Comparison of ENCODE assay signal across 8 cellular contexts in genomic region chr3:58434170-58434507, GRCh38. TPM values are rescaled to one million over a fixed set of nuclear protein-coding genes. Genes with fewer than 3 reads are reported as not detected.
DNase-seq lines count a peak whose midpoint lies in the region; ATAC-seq and TF ChIP-seq lines count a peak whose summit lies in the region.

No MANE protein-coding gene starts in this region.

- H3K27me3 ChIP-seq in esophagus (ENCODE audit: control insufficient read depth in 1 of 2, insufficient read depth in 2 of 2, low read length in 2 of 2) (no peaks in the 10 kb centered on the region), prostate gland (replicated peaks; ENCODE audit: insufficient read depth) (no peaks in the 10 kb centered on the region)

- intact Hi-C loops in prostate gland (cut with DNase I), result loop anchor here (10.0 kb wide), 1 partner anchor 191 kb away; no protein-coding TSS in a partner anchor

- 60 to 66% methylated on average over 3 of the region's 3 CpGs for WGBS in esophagus, 2 donors
- WGBS in prostate gland, result 62% methylated on average over 3 of the region's 3 CpGs

- TF ChIP-seq CTCF in RWPE1 (conservative IDR thresholded peaks at IDR 0.05; ENCODE audit: low read depth) (no peak), prostate gland (IDR thresholded peaks at IDR 0.05) (no peak)

- DNase-seq in RWPE1 (ENCODE audit: low spot score), result no peak
- no peak for DNase-seq in prostate gland (ENCODE audit: low spot score)

- peak overlapping the region; percentile 47 for H3K9ac ChIP-seq in ES-I3 (ENCODE audit: low read depth, low read length)

- H3K27ac ChIP-seq in RWPE1 (peak overlapping the region; percentile 82), esophagus (ENCODE audit: low read depth in 2 of 2, low read length in 1 of 2) (peak overlapping the region; percentile 93 to 96), prostate gland (peak overlapping the region; percentile 88 to 93)

- CTCF ChIA-PET in RWPE1 (lab: Yijun Ruan, JAX), result no interaction called here

- H3K36me3 ChIP-seq in ES-I3 (ENCODE audit: insufficient read depth, low read length) (peaks cover 25% of the 10 kb centered on the region), esophagus (ENCODE audit: control insufficient read depth in 2 of 2, insufficient read depth in 2 of 2, low read length in 1 of 2) (peaks cover 8 to 9% of the 10 kb centered on the region in 2 donors), prostate gland (peaks cover 0 to 11% of the 10 kb centered on the region in 2 donors)

- H3K4me1 ChIP-seq in ES-I3 (ENCODE audit: insufficient read depth, low read length) (peaks cover 22% of the 10 kb centered on the region), esophagus (ENCODE audit: control insufficient read depth in 2 of 2, insufficient read depth in 2 of 2, low read length in 1 of 2) (peaks cover 0 to 5% of the 10 kb centered on the region in 2 donors), prostate gland (replicated peaks) (no peaks in the 10 kb centered on the region)

- peak overlapping the region; percentile 95 to 97 for H3K4me3 ChIP-seq in esophagus (ENCODE audit: low read depth in 1 of 2, low read length in 2 of 2)
- H3K4me3 ChIP-seq in prostate gland, result peak overlapping the region; percentile 68 to 82

- POLR2A ChIA-PET in RWPE1 (lab: Yijun Ruan, JAX; ENCODE audit: low non-redundant PET), result no interaction called here

- no peak for TF ChIP-seq POLR2A in prostate gland (IDR thresholded peaks at IDR 0.05)

- ATAC-seq in HG02571 (IDR thresholded peaks at IDR 0.05; ENCODE audit: unreplicated experiment), result no peak
- ATAC-seq in HG03342 (IDR thresholded peaks at IDR 0.05; ENCODE audit: unreplicated experiment), result no peak
- ATAC-seq in GM18873 (IDR thresholded peaks at IDR 0.05; ENCODE audit: low FRiP score, unreplicated experiment), result no peak
- no peak for ATAC-seq in GM21576 (IDR thresholded peaks at IDR 0.05; ENCODE audit: unreplicated experiment)

- H3K9me3 ChIP-seq in ES-I3 (ENCODE audit: control insufficient read depth, insufficient read depth, low read length) (no peaks in the 10 kb centered on the region), esophagus (ENCODE audit: control insufficient read depth in 2 of 2, insufficient read depth in 1 of 2, low read depth in 1 of 2, low read length in 1 of 2) (no peaks in the 10 kb centered on the region), prostate gland (no peaks in the 10 kb centered on the region)

RNA-seq across cellular contexts. Expression of gene PDHB, which starts 0.5 kb away (rescaled TPM):
- polyA plus RNA-seq in esophagus, result 10 to 100 TPM; 59.0 to 82.0 TPM
- total RNA-seq in prostate gland, result 100 to 1,000 TPM in 1 of 2 donors, 10 to 100 TPM in 1; 69.6 to 129 TPM

RNA-seq across cellular contexts. Expression of gene KCTD6, which starts 57.8 kb away (rescaled TPM):
- 10 to 100 TPM in 1 of 2 donors, 1 to 10 TPM in 1; 9.2 to 11.2 TPM for polyA plus RNA-seq in esophagus
- 10 to 100 TPM in 1 of 2 donors, 1 to 10 TPM in 1; 7.2 to 14.9 TPM for total RNA-seq in prostate gland
